Comparison of ENCODE assay signal across 1 cellular context in the genomic region with DNA sequence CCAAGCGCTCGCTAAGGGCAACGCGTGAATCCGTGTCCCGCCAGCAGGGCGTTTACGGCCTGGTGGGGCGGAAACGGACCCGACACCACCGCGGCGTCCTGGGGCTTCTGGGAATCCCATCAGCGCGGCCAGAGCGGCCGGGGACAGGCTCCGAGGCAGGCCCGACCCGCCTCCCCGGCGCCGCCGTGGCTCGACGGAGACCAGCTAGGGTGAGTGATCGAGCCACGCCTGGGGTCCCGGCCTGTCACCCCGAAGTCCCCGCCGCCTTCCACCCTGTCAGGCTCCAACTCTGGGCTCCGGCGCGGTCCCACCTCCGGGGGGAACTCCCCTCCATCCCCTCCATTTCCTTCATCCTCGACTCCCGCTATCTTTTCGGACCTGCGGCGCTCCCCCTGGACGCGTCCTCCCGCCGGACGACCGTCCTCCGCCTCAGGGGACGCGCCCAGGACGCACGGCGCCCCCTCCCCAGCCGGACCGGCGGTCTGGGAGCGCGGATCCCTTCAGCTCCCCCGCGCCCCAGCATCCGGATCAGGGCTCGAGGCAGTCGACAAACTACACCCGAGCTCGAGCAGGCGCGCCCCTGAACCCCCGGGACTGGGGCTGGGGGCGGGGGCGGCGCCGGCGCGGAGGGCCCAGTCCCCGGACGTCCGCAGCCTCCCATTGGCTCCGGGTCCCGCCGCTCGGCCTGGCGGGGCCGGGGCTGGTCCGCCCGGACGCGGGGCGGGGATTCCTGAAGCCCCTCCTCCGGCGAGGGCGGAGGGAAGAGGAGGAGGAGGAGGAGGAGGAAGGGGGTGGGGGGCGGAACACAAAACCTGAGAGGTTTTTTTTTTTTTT.
TF ChIP-seq lines count a peak whose summit lies in the region.

No MANE protein-coding gene starts in this region.

TF ChIP-seq in HepG2, 621 proteins besides CTCF, POLR2A, EP300 and RAD21 (continued from another document and continues in another):
- TF ChIP-seq, protein P1, sequence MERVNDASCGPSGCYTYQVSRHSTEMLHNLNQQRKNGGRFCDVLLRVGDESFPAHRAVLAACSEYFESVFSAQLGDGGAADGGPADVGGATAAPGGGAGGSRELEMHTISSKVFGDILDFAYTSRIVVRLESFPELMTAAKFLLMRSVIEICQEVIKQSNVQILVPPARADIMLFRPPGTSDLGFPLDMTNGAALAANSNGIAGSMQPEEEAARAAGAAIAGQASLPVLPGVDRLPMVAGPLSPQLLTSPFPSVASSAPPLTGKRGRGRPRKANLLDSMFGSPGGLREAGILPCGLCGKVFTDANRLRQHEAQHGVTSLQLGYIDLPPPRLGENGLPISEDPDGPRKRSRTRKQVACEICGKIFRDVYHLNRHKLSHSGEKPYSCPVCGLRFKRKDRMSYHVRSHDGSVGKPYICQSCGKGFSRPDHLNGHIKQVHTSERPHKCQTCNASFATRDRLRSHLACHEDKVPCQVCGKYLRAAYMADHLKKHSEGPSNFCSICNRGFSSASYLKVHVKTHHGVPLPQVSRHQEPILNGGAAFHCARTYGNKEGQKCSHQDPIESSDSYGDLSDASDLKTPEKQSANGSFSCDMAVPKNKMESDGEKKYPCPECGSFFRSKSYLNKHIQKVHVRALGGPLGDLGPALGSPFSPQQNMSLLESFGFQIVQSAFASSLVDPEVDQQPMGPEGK (CRISPR knock-in tag; IDR thresholded peaks at IDR 0.05): peak; percentile 76
- TF ChIP-seq HNF4A (CRISPR knock-in tag; IDR thresholded peaks at IDR 0.05): no peak
- peak; percentile 57; the same call in 1 of the 2 replicates for TF ChIP-seq ZNF782 (CRISPR knock-in tag; IDR thresholded peaks at IDR 0.05; ENCODE audit: borderline replicate concordance)
- TF ChIP-seq ZNF556 (CRISPR knock-in tag; IDR thresholded peaks at IDR 0.05; ENCODE audit: borderline replicate concordance): peak; percentile 86; the same call in 1 of the 2 replicates
- TF ChIP-seq, protein P2, sequence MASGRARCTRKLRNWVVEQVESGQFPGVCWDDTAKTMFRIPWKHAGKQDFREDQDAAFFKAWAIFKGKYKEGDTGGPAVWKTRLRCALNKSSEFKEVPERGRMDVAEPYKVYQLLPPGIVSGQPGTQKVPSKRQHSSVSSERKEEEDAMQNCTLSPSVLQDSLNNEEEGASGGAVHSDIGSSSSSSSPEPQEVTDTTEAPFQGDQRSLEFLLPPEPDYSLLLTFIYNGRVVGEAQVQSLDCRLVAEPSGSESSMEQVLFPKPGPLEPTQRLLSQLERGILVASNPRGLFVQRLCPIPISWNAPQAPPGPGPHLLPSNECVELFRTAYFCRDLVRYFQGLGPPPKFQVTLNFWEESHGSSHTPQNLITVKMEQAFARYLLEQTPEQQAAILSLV (CRISPR knock-in tag; IDR thresholded peaks at IDR 0.05; ENCODE audit: borderline replicate concordance): peak; percentile 76; the same call in 1 of the 2 replicates
- TF ChIP-seq, protein P3, sequence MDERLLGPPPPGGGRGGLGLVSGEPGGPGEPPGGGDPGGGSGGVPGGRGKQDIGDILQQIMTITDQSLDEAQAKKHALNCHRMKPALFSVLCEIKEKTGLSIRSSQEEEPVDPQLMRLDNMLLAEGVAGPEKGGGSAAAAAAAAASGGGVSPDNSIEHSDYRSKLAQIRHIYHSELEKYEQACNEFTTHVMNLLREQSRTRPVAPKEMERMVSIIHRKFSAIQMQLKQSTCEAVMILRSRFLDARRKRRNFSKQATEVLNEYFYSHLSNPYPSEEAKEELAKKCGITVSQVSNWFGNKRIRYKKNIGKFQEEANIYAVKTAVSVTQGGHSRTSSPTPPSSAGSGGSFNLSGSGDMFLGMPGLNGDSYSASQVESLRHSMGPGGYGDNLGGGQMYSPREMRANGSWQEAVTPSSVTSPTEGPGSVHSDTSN (CRISPR knock-in tag; IDR thresholded peaks at IDR 0.05): peak; percentile 78
- TF ChIP-seq ZNF777 (CRISPR knock-in tag; IDR thresholded peaks at IDR 0.05): peak; percentile 82
- peak; percentile 33; the same call in 1 of the 2 replicates for TF ChIP-seq ZNF546 (CRISPR knock-in tag; conservative IDR thresholded peaks at IDR 0.05)
- no peak for TF ChIP-seq ATF7 (IDR thresholded peaks at IDR 0.05)
- TF ChIP-seq ATF7 (CRISPR knock-in tag; IDR thresholded peaks at IDR 0.05): 0 out of 2 replicates have a peak, but pooled peaks have one; percentile 30
- TF ChIP-seq ARID5B (CRISPR knock-in tag; IDR thresholded peaks at IDR 0.05): peak; percentile 40; the same call in 1 of the 2 replicates
- peak; percentile 44; the same call in 1 of the 2 replicates for TF ChIP-seq MIXL1 (CRISPR knock-in tag; IDR thresholded peaks at IDR 0.05)
- TF ChIP-seq STAT5B (CRISPR knock-in tag; IDR thresholded peaks at IDR 0.05): 0 out of 2 replicates have a peak, but pooled peaks have one; percentile 7
- TF ChIP-seq ZNF143 (CRISPR knock-in tag; IDR thresholded peaks at IDR 0.05): peak; percentile 73
- TF ChIP-seq SRSF1 (optimal IDR thresholded peaks at IDR 0.05; ENCODE audit: low read depth, low read length): peak; percentile 16
- no peak for TF ChIP-seq ZKSCAN5 (CRISPR knock-in tag; IDR thresholded peaks at IDR 0.05)
- TF ChIP-seq KAT8 (CRISPR knock-in tag; IDR thresholded peaks at IDR 0.05): peak; percentile 44
- TF ChIP-seq, protein P4, sequence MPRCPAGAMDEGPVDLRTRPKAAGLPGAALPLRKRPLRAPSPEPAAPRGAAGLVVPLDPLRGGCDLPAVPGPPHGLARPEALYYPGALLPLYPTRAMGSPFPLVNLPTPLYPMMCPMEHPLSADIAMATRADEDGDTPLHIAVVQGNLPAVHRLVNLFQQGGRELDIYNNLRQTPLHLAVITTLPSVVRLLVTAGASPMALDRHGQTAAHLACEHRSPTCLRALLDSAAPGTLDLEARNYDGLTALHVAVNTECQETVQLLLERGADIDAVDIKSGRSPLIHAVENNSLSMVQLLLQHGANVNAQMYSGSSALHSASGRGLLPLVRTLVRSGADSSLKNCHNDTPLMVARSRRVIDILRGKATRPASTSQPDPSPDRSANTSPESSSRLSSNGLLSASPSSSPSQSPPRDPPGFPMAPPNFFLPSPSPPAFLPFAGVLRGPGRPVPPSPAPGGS (CRISPR knock-in tag; IDR thresholded peaks at IDR 0.05): peak; percentile 53; the same call in 1 of the 2 replicates
- peak; percentile 98 for TF ChIP-seq ZNF335 (CRISPR knock-in tag; IDR thresholded peaks at IDR 0.05)
- TF ChIP-seq ZNF605 (CRISPR knock-in tag; IDR thresholded peaks at IDR 0.05): peak; percentile 63
- TF ChIP-seq FOXK1 (CRISPR knock-in tag; IDR thresholded peaks at IDR 0.05; ENCODE audit: borderline replicate concordance, low read depth): 0 out of 2 replicates have a peak, but pooled peaks have one; percentile 32
- TF ChIP-seq GLI4 (CRISPR knock-in tag; IDR thresholded peaks at IDR 0.05; ENCODE audit: borderline replicate concordance): peak; percentile 86; the same call in 1 of the 2 replicates
- peak; percentile 45; the same call in 1 of the 2 replicates for TF ChIP-seq HES4 (CRISPR knock-in tag; IDR thresholded peaks at IDR 0.05; ENCODE audit: borderline replicate concordance)
- no peak for TF ChIP-seq TCF7L2 (IDR thresholded peaks at IDR 0.05; ENCODE audit: low read depth, low read length)
- TF ChIP-seq MXD3 (CRISPR knock-in tag; IDR thresholded peaks at IDR 0.05): peak; percentile 36; the same call in 1 of the 2 replicates
- peak; percentile 71; the same call in 1 of the 2 replicates for TF ChIP-seq ZNF543 (CRISPR knock-in tag; IDR thresholded peaks at IDR 0.05)
- TF ChIP-seq, protein P5, sequence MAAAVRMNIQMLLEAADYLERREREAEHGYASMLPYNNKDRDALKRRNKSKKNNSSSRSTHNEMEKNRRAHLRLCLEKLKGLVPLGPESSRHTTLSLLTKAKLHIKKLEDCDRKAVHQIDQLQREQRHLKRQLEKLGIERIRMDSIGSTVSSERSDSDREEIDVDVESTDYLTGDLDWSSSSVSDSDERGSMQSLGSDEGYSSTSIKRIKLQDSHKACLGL (CRISPR knock-in tag; IDR thresholded peaks at IDR 0.05): peak; percentile 30; the same call in 1 of the 2 replicates
- TF ChIP-seq KMT2A (CRISPR knock-in tag; IDR thresholded peaks at IDR 0.05): peak; percentile 53; the same call in 1 of the 2 replicates
- TF ChIP-seq USF2 (IDR thresholded peaks at IDR 0.05; ENCODE audit: low read depth, low read length): no peak
- no peak for TF ChIP-seq USF2 (CRISPR knock-in tag; IDR thresholded peaks at IDR 0.05; ENCODE audit: borderline replicate concordance)
- TF ChIP-seq, protein P6, sequence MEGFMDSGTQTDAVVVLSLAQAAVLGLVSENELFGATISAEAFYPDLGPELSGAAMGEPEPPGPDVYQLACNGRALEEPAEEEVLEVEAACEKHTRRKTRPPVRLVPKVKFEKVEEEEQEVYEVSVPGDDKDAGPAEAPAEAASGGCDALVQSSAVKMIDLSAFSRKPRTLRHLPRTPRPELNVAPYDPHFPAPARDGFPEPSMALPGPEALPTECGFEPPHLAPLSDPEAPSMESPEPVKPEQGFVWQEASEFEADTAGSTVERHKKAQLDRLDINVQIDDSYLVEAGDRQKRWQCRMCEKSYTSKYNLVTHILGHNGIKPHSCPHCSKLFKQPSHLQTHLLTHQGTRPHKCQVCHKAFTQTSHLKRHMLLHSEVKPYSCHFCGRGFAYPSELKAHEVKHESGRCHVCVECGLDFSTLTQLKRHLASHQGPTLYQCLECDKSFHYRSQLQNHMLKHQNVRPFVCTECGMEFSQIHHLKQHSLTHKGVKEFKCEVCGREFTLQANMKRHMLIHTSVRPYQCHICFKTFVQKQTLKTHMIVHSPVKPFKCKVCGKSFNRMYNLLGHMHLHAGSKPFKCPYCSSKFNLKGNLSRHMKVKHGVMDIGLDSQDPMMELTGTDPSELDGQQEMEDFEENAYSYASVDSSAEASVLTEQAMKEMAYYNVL (CRISPR knock-in tag; IDR thresholded peaks at IDR 0.05; ENCODE audit: borderline replicate concordance): 0 out of 2 replicates have a peak, but pooled peaks have one; percentile 17
- 0 out of 2 replicates have a peak, but pooled peaks have one; percentile 31 for TF ChIP-seq MTF2 (CRISPR knock-in tag; IDR thresholded peaks at IDR 0.05; ENCODE audit: borderline replicate concordance)
- TF ChIP-seq, protein P7, sequence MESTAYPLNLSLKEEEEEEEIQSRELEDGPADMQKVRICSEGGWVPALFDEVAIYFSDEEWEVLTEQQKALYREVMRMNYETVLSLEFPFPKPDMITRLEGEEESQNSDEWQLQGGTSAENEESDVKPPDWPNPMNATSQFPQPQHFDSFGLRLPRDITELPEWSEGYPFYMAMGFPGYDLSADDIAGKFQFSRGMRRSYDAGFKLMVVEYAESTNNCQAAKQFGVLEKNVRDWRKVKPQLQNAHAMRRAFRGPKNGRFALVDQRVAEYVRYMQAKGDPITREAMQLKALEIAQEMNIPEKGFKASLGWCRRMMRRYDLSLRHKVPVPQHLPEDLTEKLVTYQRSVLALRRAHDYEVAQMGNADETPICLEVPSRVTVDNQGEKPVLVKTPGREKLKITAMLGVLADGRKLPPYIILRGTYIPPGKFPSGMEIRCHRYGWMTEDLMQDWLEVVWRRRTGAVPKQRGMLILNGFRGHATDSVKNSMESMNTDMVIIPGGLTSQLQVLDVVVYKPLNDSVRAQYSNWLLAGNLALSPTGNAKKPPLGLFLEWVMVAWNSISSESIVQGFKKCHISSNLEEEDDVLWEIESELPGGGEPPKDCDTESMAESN (CRISPR knock-in tag; conservative IDR thresholded peaks at IDR 0.05): peak; percentile 78; the same call in 1 of the 2 replicates
- TF ChIP-seq SRY (CRISPR knock-in tag; IDR thresholded peaks at IDR 0.05): peak; percentile 82
- TF ChIP-seq KLF16 (CRISPR knock-in tag; IDR thresholded peaks at IDR 0.05): peak in 1 of 2 experiments; percentile 55; a peak in 1 of 4 replicates
- TF ChIP-seq PAX8 (CRISPR knock-in tag; IDR thresholded peaks at IDR 0.05; ENCODE audit: borderline replicate concordance): 0 out of 2 replicates have a peak, but pooled peaks have one; percentile 31
- 0 out of 2 replicates have a peak, but pooled peaks have one; percentile 47 for TF ChIP-seq ZNF124 (CRISPR knock-in tag; IDR thresholded peaks at IDR 0.05)
- TF ChIP-seq ZNF350 (CRISPR knock-in tag; IDR thresholded peaks at IDR 0.05; ENCODE audit: borderline replicate concordance, low read depth): peak; percentile 58; the same call in 1 of the 2 replicates
